9 cellular contexts compared by ENCODE assay signal in genomic region chr10:59678884-59679301, GRCh38. TPM values are rescaled to one million over a fixed set of nuclear protein-coding genes. Genes with fewer than 3 reads are reported as not detected.
DNase-seq lines count a peak whose midpoint lies in the region; ATAC-seq and TF ChIP-seq lines count a peak whose summit lies in the region.
"Had no signal": no experiment of that assay in that cellular context is flagged by ENCODE, and none has a peak within 500 bp of the region (broad histone marks: within the 10 kb centered on the region; RNA-seq: fewer than 3 reads in every experiment).

No MANE protein-coding gene starts in this region.

- TF ChIP-seq CTCF in type B pancreatic cell (conservative IDR thresholded peaks at IDR 0.05) = no peak

- CTCF ChIA-PET in activated naive CD4-positive, alpha-beta T cell treated with anti-CD3 and anti-CD28 coated beads for 36 hours (lab: Charles Lee) = no interaction called here

- H3K36me3 Mint-ChIP-seq in activated naive CD4-positive, alpha-beta T cell treated with anti-CD3 and anti-CD28 coated beads for 36 hours (ENCODE audit: low read depth) = no peaks in the 10 kb centered on the region
- peaks cover 18% of the 10 kb centered on the region for H3K36me3 Mint-ChIP-seq in type B pancreatic cell
- H3K36me3 Mint-ChIP-seq: activated naive CD8-positive, alpha-beta T cell treated with anti-CD3 and anti-CD28 coated beads, Interleukin-2, amount 10 ng/mL, durations not matched to agents 7 days and 5 days had no signal

- H3K27ac Mint-ChIP-seq in activated naive CD4-positive, alpha-beta T cell treated with anti-CD3 and anti-CD28 coated beads for 36 hours = no peak overlapping the region
- H3K27ac Mint-ChIP-seq in type B pancreatic cell = peak overlapping the region; percentile 83
- H3K27ac Mint-ChIP-seq: activated naive CD8-positive, alpha-beta T cell treated with anti-CD3 and anti-CD28 coated beads, Interleukin-2, amount 10 ng/mL, durations not matched to agents 7 days and 5 days had no signal

- H3K4me1 Mint-ChIP-seq in activated naive CD4-positive, alpha-beta T cell treated with anti-CD3 and anti-CD28 coated beads for 36 hours (ENCODE audit: low read depth) = peaks cover 3% of the 10 kb centered on the region
- no peaks in the 10 kb centered on the region for H3K4me1 Mint-ChIP-seq in type B pancreatic cell (ENCODE audit: unreplicated experiment)
- H3K4me1 Mint-ChIP-seq: activated naive CD8-positive, alpha-beta T cell treated with anti-CD3 and anti-CD28 coated beads, Interleukin-2, amount 10 ng/mL, durations not matched to agents 7 days and 5 days had no signal

- peak; percentile 82 for ATAC-seq in HG03103 (IDR thresholded peaks at IDR 0.05; ENCODE audit: low read depth, unreplicated experiment)

- DNase-seq in activated naive CD4-positive, alpha-beta T cell treated with anti-CD3 and anti-CD28 coated beads for 36 hours = peak; percentile 21
- DNase-seq in activated naive CD4-positive, alpha-beta T cell treated with anti-CD3 and anti-CD28 coated beads, Interleukin-2, amount 50 U/mL, for 16 hours = no peak
- DNase-seq in amniotic epithelial cell (ENCODE audit: low read depth) (peak; percentile 12), type B pancreatic cell (ENCODE audit: extremely low spot score, unreplicated experiment) (no peak), putamen (ENCODE audit: low spot score) (no peak), ureter (ENCODE audit: low spot score) (no peak)
- no peak for DNase-seq in stimulated activated CD4-positive, alpha-beta T cell treated with anti-CD3 and anti-CD28 coated beads, Interleukin-2, amount 100 ng/mL, for 48 hours
- DNase-seq: activated naive CD8-positive, alpha-beta T cell treated with anti-CD3 and anti-CD28 coated beads, Interleukin-2, amount 10 ng/mL, durations not matched to agents 7 days and 5 days had no signal

- H3K27me3 Mint-ChIP-seq in activated naive CD4-positive, alpha-beta T cell treated with anti-CD3 and anti-CD28 coated beads for 36 hours (ENCODE audit: low read depth) = peaks cover 5% of the 10 kb centered on the region
- no peaks in the 10 kb centered on the region for H3K27me3 Mint-ChIP-seq in type B pancreatic cell
- H3K27me3 Mint-ChIP-seq: activated naive CD8-positive, alpha-beta T cell treated with anti-CD3 and anti-CD28 coated beads, Interleukin-2, amount 10 ng/mL, durations not matched to agents 7 days and 5 days had no signal

- no peak overlapping the region for H3K4me3 Mint-ChIP-seq in activated naive CD4-positive, alpha-beta T cell treated with anti-CD3 and anti-CD28 coated beads for 36 hours
- no peak overlapping the region for H3K4me3 Mint-ChIP-seq in type B pancreatic cell
- H3K4me3 Mint-ChIP-seq: activated naive CD8-positive, alpha-beta T cell treated with anti-CD3 and anti-CD28 coated beads, Interleukin-2, amount 10 ng/mL, durations not matched to agents 7 days and 5 days had no signal

- no peaks in the 10 kb centered on the region for H3K9me3 Mint-ChIP-seq in activated naive CD4-positive, alpha-beta T cell treated with anti-CD3 and anti-CD28 coated beads for 36 hours
- H3K9me3 Mint-ChIP-seq in type B pancreatic cell = peaks cover 8% of the 10 kb centered on the region
- H3K9me3 Mint-ChIP-seq: activated naive CD8-positive, alpha-beta T cell treated with anti-CD3 and anti-CD28 coated beads, Interleukin-2, amount 10 ng/mL, durations not matched to agents 7 days and 5 days had no signal

- intact Hi-C loops in activated naive CD4-positive, alpha-beta T cell treated with anti-CD3 and anti-CD28 coated beads for 36 hours (cut with micrococcal nuclease) = no loop called here

RNA-seq across cellular contexts. Expression of gene SLC16A9, which starts 30.8 kb away (rescaled TPM):
- total RNA-seq in activated naive CD4-positive, alpha-beta T cell treated with anti-CD3 and anti-CD28 coated beads for 36 hours = under 1 TPM; 0.84 to 0.86 TPM
- total RNA-seq in type B pancreatic cell (ENCODE audit: low replicate concordance) (10.0 and 18.2 TPM in 2 replicates), ureter (8.0 TPM)

Comparison
In these comparisons a context has a peak if more than half of its experiments do, and no peak if none do; other contexts are left out.
1. DNase-seq: peak in activated naive CD4-positive, alpha-beta T cell treated with anti-CD3 and anti-CD28 coated beads for 36 hours (single experiment) and amniotic epithelial cell (single experiment); none in activated naive CD4-positive, alpha-beta T cell treated with anti-CD3 and anti-CD28 coated beads, Interleukin-2, amount 50 U/mL, for 16 hours (single experiment), type B pancreatic cell (single experiment), stimulated activated CD4-positive, alpha-beta T cell treated with anti-CD3 and anti-CD28 coated beads, Interleukin-2, amount 100 ng/mL, for 48 hours (0 of 2), putamen (single experiment) and ureter (single experiment).